25 cellular contexts compared by ENCODE assay signal in the genomic region with DNA sequence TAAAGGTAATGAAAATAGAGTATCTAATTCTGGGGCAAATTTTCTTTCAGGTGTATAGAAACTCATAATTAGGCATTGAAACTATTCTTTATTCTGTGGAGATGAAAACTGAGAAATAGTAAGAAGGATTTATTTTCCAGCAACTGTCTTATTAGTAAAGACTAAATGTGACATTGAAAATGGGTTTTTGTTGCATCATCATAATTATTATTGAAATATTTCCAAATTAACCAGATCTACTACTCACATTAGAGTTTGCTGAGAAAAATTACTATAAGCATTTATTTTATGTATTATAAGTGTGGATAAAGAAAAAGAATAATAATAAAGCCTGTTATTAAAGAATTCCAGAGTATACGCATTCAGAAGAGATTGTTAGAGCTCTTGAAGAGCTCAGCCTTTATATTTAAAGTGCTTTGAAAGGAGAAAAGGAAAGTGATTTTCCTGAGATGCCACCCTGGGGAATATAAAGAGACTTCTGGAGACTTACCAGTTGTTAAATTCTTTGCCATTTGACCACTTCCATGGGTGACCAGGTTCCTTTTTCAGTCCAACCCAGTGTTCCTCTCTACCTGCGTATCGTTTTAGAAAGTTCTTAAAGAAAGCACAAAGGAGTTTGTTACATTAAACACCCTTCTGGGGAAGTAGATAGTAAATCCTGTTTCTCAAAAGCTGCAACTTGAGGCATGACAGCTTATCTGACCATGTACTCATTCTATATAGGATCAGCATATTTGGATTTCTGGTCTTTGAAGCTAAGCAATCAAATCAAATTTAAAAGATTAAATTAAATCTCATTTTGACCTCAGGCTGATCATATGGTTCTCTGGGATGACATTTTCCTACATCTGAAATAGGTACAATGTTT. TPM values are rescaled to one million over a fixed set of nuclear protein-coding genes. Genes with fewer than 3 reads are reported as not detected.
DNase-seq lines count a peak whose midpoint lies in the region; ATAC-seq, FAIRE-seq and TF ChIP-seq lines count a peak whose summit lies in the region.
"Had no signal": no experiment of that assay in that cellular context is flagged by ENCODE, and none has a peak within 500 bp of the region (broad histone marks: within the 10 kb centered on the region; RNA-seq: fewer than 3 reads in every experiment).

No MANE protein-coding gene starts in this region.

- BruUV-seq in K562 (replicated peaks; lab: Mats Ljungman, UMichigan), result TSS peak; percentile 0

- H3K79me2 ChIP-seq in K562 (ENCODE audit: control insufficient read depth, insufficient read depth, low read length), result peaks cover 56% of the 10 kb centered on the region

- peak overlapping the region; percentile 95 for H3K4me3 Mint-ChIP-seq in activated naive CD4-positive, alpha-beta T cell treated with anti-CD3 and anti-CD28 coated beads for 36 hours
- H3K4me3 Mint-ChIP-seq in T-cell, result peak overlapping the region; percentile 0 to 54 (median 5)
- H3K4me3 Mint-ChIP-seq: nephron had no signal

- peak overlapping the region; percentile 99 for H3K27ac Mint-ChIP-seq in activated naive CD4-positive, alpha-beta T cell treated with anti-CD3 and anti-CD28 coated beads for 36 hours
- peak overlapping the region; percentile 82 for H3K27ac Mint-ChIP-seq in T-cell
- H3K27ac Mint-ChIP-seq: nephron had no signal

- no peak for FAIRE-seq in K562 (lab: Jason Lieb, UNC)
- FAIRE-seq: GM12892 had no signal

- H3K4me1 Mint-ChIP-seq in activated naive CD4-positive, alpha-beta T cell treated with anti-CD3 and anti-CD28 coated beads for 36 hours (ENCODE audit: low read depth), result peaks cover 41% of the 10 kb centered on the region
- H3K4me1 Mint-ChIP-seq in T-cell, result peaks cover 61 to 77% (median 65%) of the 10 kb centered on the region in 3 donors

- no peak for DNase-seq in activated naive CD4-positive, alpha-beta T cell treated with anti-CD3 and anti-CD28 coated beads for 36 hours
- DNase-seq in activated naive CD4-positive, alpha-beta T cell treated with Interleukin-2 at 50 U/mL for 16 hours, result no peak
- DNase-seq in T-cell, result no peak
- DNase-seq in K562 (ENCODE audit: extremely low read depth in 1 of 4, low spot score in 3 of 4), result no peak
- no peak for DNase-seq in NCI-H187 (lab: John Stamatoyannopoulos, UW)
- DNase-seq: activated CD8-positive, alpha-beta memory T cell treated with anti-CD3 and anti-CD28 coated beads, Interleukin-2, amount 50 U/mL, for 48 hours; adrenal gland; DMS53; glutamatergic neuron; GM23248; mesenchymal stem cell; MV-4-11; NCI-H1930; NCI-H345; posterior cingulate gyrus; T-helper 9 cell; testis had no signal

- H4K20me1 ChIP-seq in K562 (replicated peaks; ENCODE audit: control insufficient read depth, insufficient read depth, low read length), result no peaks in the 10 kb centered on the region; the same call in 1 of the 2 replicates

- no peak overlapping the region for H3K9ac ChIP-seq in K562 (ENCODE audit: insufficient read depth in 1 of 2, low read depth in 2 of 2, low read length in 2 of 2)
- H3K9ac ChIP-seq: GM23248 had no signal

- H3K4me1 ChIP-seq in K562 (replicated peaks in 1 of 2; ENCODE audit: control insufficient read depth in 2 of 2, insufficient read depth in 2 of 2, low read length in 2 of 2) (no peaks in the 10 kb centered on the region; a peak in 1 of 5 replicates), thymus (ENCODE audit: control insufficient read depth, insufficient read depth, low read length) (peaks cover 5% of the 10 kb centered on the region)
- H3K4me1 ChIP-seq: adrenal gland, testis had no signal

- ATAC-seq in T-cell (replicated peaks in 1 of 4) (no peak), K562 (no peak), GM18873 (IDR thresholded peaks at IDR 0.05; ENCODE audit: low FRiP score, unreplicated experiment) (no peak)
- ATAC-seq: Panc1, sciatic nerve had no signal

- no peak overlapping the region for H3K4me3 ChIP-seq in K562
- H3K4me3 ChIP-seq in thymus (ENCODE audit: low read length), result peak overlapping the region; percentile 23
- H3K4me3 ChIP-seq: adrenal gland, coronary artery, GM23248, SJSA1, testis had no signal

- no peak for TF ChIP-seq EP300 in K562 (IDR thresholded peaks at IDR 0.05; ENCODE audit: low read length)

- CTCF ChIA-PET in activated naive CD4-positive, alpha-beta T cell treated with anti-CD3 and anti-CD28 coated beads for 36 hours (lab: Charles Lee), result interaction anchor here (0.6 to 19.4 kb wide), 6 partner anchors 12 to 187 kb away, joined by 3 to 537 read pairs (median 4); no protein-coding TSS in a partner anchor
- CTCF ChIA-PET in T-cell (lab: Charles Lee), result interaction anchor here (0.6 to 12.0 kb wide), 10 partner anchors 12 to 110 kb away, joined by 3 to 311 read pairs (median 6); no protein-coding TSS in a partner anchor
- CTCF ChIA-PET in K562 (lab: Yijun Ruan, JAX; ENCODE audit: low intra/inter-chr PET ratio), result no interaction called here

- H3K9me1 ChIP-seq in K562 (ENCODE audit: control insufficient read depth, insufficient read depth, low read length), result no peaks in the 10 kb centered on the region

- no peak for TF ChIP-seq RAD21 in K562 (CRISPR knock-in tag; conservative IDR thresholded peaks at IDR 0.05 in 1 of 2, IDR thresholded peaks at IDR 0.05 in 1 of 2)

- H3K27me3 ChIP-seq in K562 (ENCODE audit: control insufficient read depth in 2 of 2, insufficient read depth in 2 of 2, low read length in 2 of 2) (no peaks in the 10 kb centered on the region), thymus (ENCODE audit: control insufficient read depth, insufficient read depth) (no peaks in the 10 kb centered on the region)
- H3K27me3 ChIP-seq: adrenal gland, SJSA1, testis had no signal

- intact Hi-C loops in activated naive CD4-positive, alpha-beta T cell treated with anti-CD3 and anti-CD28 coated beads for 36 hours (cut with micrococcal nuclease), result no loop called here
- intact Hi-C loops in K562 (cut with micrococcal nuclease), result loop anchor here (5.0 kb wide), 1 partner anchor 173 kb away; no protein-coding TSS in a partner anchor

- peaks cover 43% of the 10 kb centered on the region for H3K36me3 ChIP-seq in K562 (ENCODE audit: control insufficient read depth, insufficient read depth, low read length)
- H3K36me3 ChIP-seq in thymus (ENCODE audit: control insufficient read depth, insufficient read depth), result peaks cover 9% of the 10 kb centered on the region
- H3K36me3 ChIP-seq: adrenal gland, SJSA1 had no signal

- H3K36me3 Mint-ChIP-seq in activated naive CD4-positive, alpha-beta T cell treated with anti-CD3 and anti-CD28 coated beads for 36 hours (ENCODE audit: low read depth), result peaks cover 70% of the 10 kb centered on the region
- H3K36me3 Mint-ChIP-seq in T-cell, result peaks cover 52% of the 10 kb centered on the region

- in situ Hi-C loops in K562 (cut with MboI), result loop anchor here (5.0 kb wide), 1 partner anchor 43 kb away; no protein-coding TSS in a partner anchor

- H3K27me3 Mint-ChIP-seq in activated naive CD4-positive, alpha-beta T cell treated with anti-CD3 and anti-CD28 coated beads for 36 hours (ENCODE audit: low read depth), result no peaks in the 10 kb centered on the region
- no peaks in the 10 kb centered on the region for H3K27me3 Mint-ChIP-seq in T-cell

- no peak for TF ChIP-seq POLR2A in K562 (conservative IDR thresholded peaks at IDR 0.05)

- H3K4me2 ChIP-seq in K562 (ENCODE audit: insufficient read depth, low read length), result no peak overlapping the region

- POLR2A ChIA-PET in T-cell (lab: Charles Lee) (interaction anchor here (0.6 to 5.2 kb wide), 10 partner anchors 12 to 617 kb away, joined by 3 to 80 read pairs (median 4); a partner anchor contains a TSS), K562 (lab: Yijun Ruan, JAX) (no interaction called here)

- 93% methylated on average over 3 of the region's 3 CpGs for WGBS in K562 (ENCODE audit: insufficient coverage, low coverage, missing lambda C conversion rate)
- 92% methylated on average over 3 of the region's 3 CpGs for WGBS in thymus

- H3K9me3 ChIP-seq in K562 (replicated peaks; ENCODE audit: control insufficient read depth, insufficient read depth, low read depth, low read length) (no peaks in the 10 kb centered on the region), thymus (ENCODE audit: control insufficient read depth) (no peaks in the 10 kb centered on the region)
- H3K9me3 ChIP-seq: adrenal gland, SJSA1, testis had no signal

- no peak for TF ChIP-seq CTCF in K562 (IDR thresholded peaks at IDR 0.05 in 2 of 3, conservative IDR thresholded peaks at IDR 0.05 in 1 of 3; ENCODE audit: insufficient read depth in 2 of 3, low read depth in 1 of 3, low read length in 3 of 3)

- H3K9me3 Mint-ChIP-seq in activated naive CD4-positive, alpha-beta T cell treated with anti-CD3 and anti-CD28 coated beads for 36 hours, result no peaks in the 10 kb centered on the region
- no peaks in the 10 kb centered on the region for H3K9me3 Mint-ChIP-seq in T-cell
- H3K9me3 Mint-ChIP-seq: nephron had no signal

- H3K27ac ChIP-seq in K562 (ENCODE audit: extremely low read depth, low read depth, low read length) (no peak overlapping the region), thymus (ENCODE audit: low read depth) (no peak overlapping the region)
- H3K27ac ChIP-seq: adrenal gland, coronary artery, GM23248, SJSA1, testis had no signal

- H2AFZ ChIP-seq in K562 (ENCODE audit: low read depth, low read length), result no peak overlapping the region
- H2AFZ ChIP-seq: GM23248 had no signal

RNA-seq across cellular contexts. Expression of a gene that starts 6.4 kb away (rescaled TPM):
- 100 to 1,000 TPM; 150 to 153 TPM for total RNA-seq in activated naive CD4-positive, alpha-beta T cell treated with anti-CD3 and anti-CD28 coated beads for 36 hours
- total RNA-seq in T-cell, result 100 to 1,000 TPM in 2 of 5 donors, 10 to 100 TPM in 3; 36.7 to 746 (median 39.4) TPM
- total RNA-seq in K562 (2011; cell fraction: chromatin; rRNA removed; ENCODE audit: low replicate concordance), result 70.8 and 196 TPM in 2 replicates
- 41.4 and 48.8 TPM in 2 replicates for total RNA-seq in K562 (2011; cell fraction: nucleolus; rRNA removed)
- 83.1 and 113 TPM in 2 replicates for total RNA-seq in K562 (2011; cell fraction: nucleoplasm; rRNA removed)
- total RNA-seq in K562 (2014; rRNA removed), result 28.0 and 30.1 TPM in 2 replicates
- total RNA-seq in K562 (2014; rRNA removed; fragmentation: Illumina TruSeq; extraction: Trizol), result 68.9 and 77.6 TPM in 2 replicates
- 8.8 and 11.7 TPM in 2 replicates for total RNA-seq in K562 (2015; rRNA removed; fragmentation: Illumina TruSeq; extraction: Trizol)
- 38.3 and 45.9 TPM in 2 replicates for total RNA-seq in K562 (2021)
- polyA plus RNA-seq in K562 (2011; rRNA removed), result 57.1 and 76.4 TPM in 2 replicates
- 10.3 and 25.7 TPM in 2 replicates for polyA plus RNA-seq in K562 (2011; cell fraction: cytosol; rRNA removed)
- 47.5 and 89.0 TPM in 2 replicates for polyA plus RNA-seq in K562 (2011; cell fraction: nucleus; rRNA removed)
- polyA plus RNA-seq in K562 (2012), result 43.7 and 113 TPM in 2 replicates
- 38.7 and 54.4 TPM in 2 replicates for polyA plus RNA-seq in K562 (2014; fragmentation: Illumina TruSeq; extraction: Trizol)
- 100 to 1,000 TPM; 160 to 243 TPM for polyA plus RNA-seq in K562 (2014; fragmentation: Nextera tagmentation; extraction: Ambion mirVana)
- polyA plus RNA-seq in K562 (2014; rRNA removed), result 52.2 and 66.0 TPM in 2 replicates
- polyA minus RNA-seq in K562 (2011; rRNA and poly(A)+ RNA removed), result 92.1 and 154 TPM in 2 replicates
- polyA minus RNA-seq in K562 (2011; cell fraction: cytosol; rRNA and poly(A)+ RNA removed), result 13.4 and 19.7 TPM in 2 replicates
- polyA minus RNA-seq in K562 (2011; cell fraction: nucleus; rRNA and poly(A)+ RNA removed), result 86.0 and 194 TPM in 2 replicates
- 222 TPM for polyA plus RNA-seq in thymus
- total RNA-seq: GM23248 had no signal
- polyA plus RNA-seq: GM23248 had no signal

RNA-seq across cellular contexts. Expression of a gene that starts 21.4 kb away (rescaled TPM):
- 1 to 10 TPM; 1.7 to 1.9 TPM for total RNA-seq in activated naive CD4-positive, alpha-beta T cell treated with anti-CD3 and anti-CD28 coated beads for 36 hours
- total RNA-seq in T-cell (1 to 10 TPM; 1.1 to 4.4 (median 2.9) TPM), K562 (2014; rRNA removed) (not detected in 2 replicates), K562 (2014; rRNA removed; fragmentation: Illumina TruSeq; extraction: Trizol) (not detected in 2 replicates), K562 (2015; rRNA removed; fragmentation: Illumina TruSeq; extraction: Trizol) (0.25 TPM in 1 of 2 replicates, not detected in the other), K562 (2021) (not detected in 2 replicates)
- total RNA-seq in K562 (2011; cell fraction: chromatin; rRNA removed; ENCODE audit: low replicate concordance), result not detected in 2 replicates
- not detected in 2 replicates for total RNA-seq in K562 (2011; cell fraction: nucleolus; rRNA removed)
- total RNA-seq in K562 (2011; cell fraction: nucleoplasm; rRNA removed), result not detected in 2 replicates
- polyA plus RNA-seq in K562 (2011; rRNA removed) (not detected in 2 replicates), K562 (2014; fragmentation: Illumina TruSeq; extraction: Trizol) (not detected in 2 replicates), K562 (2014; fragmentation: Nextera tagmentation; extraction: Ambion mirVana) (under 1 TPM in 1 of 2 experiments, not detected in 1; 0.13 TPM), K562 (2014; rRNA removed) (not detected in 2 replicates), thymus (11.2 TPM)
- polyA plus RNA-seq in K562 (2011; cell fraction: cytosol; rRNA removed), result not detected in 2 replicates
- polyA plus RNA-seq in K562 (2011; cell fraction: nucleus; rRNA removed), result not detected in 2 replicates
- polyA plus RNA-seq in K562 (2012), result 0.13 TPM in 1 of 2 replicates, not detected in the other
- not detected in 2 replicates for polyA minus RNA-seq in K562 (2011; rRNA and poly(A)+ RNA removed)
- polyA minus RNA-seq in K562 (2011; cell fraction: cytosol; rRNA and poly(A)+ RNA removed), result not detected in 2 replicates
- polyA minus RNA-seq in K562 (2011; cell fraction: nucleus; rRNA and poly(A)+ RNA removed), result not detected in 2 replicates
- total RNA-seq: GM23248, SJSA1, testis had no signal
- polyA plus RNA-seq: GM23248 had no signal
